8 cellular contexts compared by ENCODE assay signal in the genomic region with DNA sequence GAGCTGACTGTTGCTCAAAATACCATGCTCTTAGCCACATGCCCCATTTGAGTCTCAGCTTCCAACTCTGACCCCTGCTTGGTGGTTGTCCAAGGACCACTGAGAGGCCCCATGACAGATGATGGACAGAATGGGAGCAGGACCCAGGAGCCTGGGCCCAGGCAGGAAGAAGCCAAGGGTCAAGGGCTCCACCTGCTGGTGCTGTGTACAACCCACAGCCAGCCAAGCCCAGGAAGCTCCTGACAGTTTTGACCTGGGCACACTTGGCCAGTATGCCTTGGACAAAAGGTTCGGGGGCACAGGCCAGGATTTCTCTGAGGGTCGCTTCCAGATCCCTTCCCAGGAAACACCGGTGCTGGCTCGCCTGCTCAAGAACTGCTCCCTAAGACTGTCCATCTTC. TPM values are rescaled to one million over a fixed set of nuclear protein-coding genes. Genes with fewer than 3 reads are reported as not detected.
DNase-seq lines count a peak whose midpoint lies in the region; ATAC-seq, FAIRE-seq and TF ChIP-seq lines count a peak whose summit lies in the region.
"Not testable (repeated sequence)": the region's sequence is repeated elsewhere in the genome, so short reads cannot be mapped to it uniquely, and the experiment has no call there.

No MANE protein-coding gene starts in this region.

- H3K4me1 Mint-ChIP-seq in memory B cell, result not testable (repeated sequence)

- H3K27me3 ChIP-seq in fibroblast of lung (ENCODE audit: control insufficient read depth, insufficient read depth, low read length), result not testable (repeated sequence)

- H3K4me2 ChIP-seq in fibroblast of lung (ENCODE audit: extremely low read depth, insufficient read depth, low read length), result not testable (repeated sequence)

- H3K27me3 Mint-ChIP-seq in memory B cell, result not testable (repeated sequence)

- H3K9me3 Mint-ChIP-seq in memory B cell, result not testable (repeated sequence)

- H3K4me1 ChIP-seq in fibroblast of lung (ENCODE audit: control insufficient read depth, extremely low read depth, insufficient read depth, low read length), result not testable (repeated sequence)

- H4K20me1 ChIP-seq in fibroblast of lung (ENCODE audit: control insufficient read depth, extremely low read depth, insufficient read depth, low read length), result not testable (repeated sequence)

- not testable (repeated sequence) for H3K9ac ChIP-seq in fibroblast of lung (ENCODE audit: insufficient read depth, low read length)

- peak; percentile 10 to 33 for TF ChIP-seq CTCF in fibroblast of lung (conservative IDR thresholded peaks at IDR 0.05 in 1 of 2, IDR thresholded peaks at IDR 0.05 in 1 of 2; ENCODE audit: low read depth in 1 of 2, low read length in 2 of 2)

- H3K27ac Mint-ChIP-seq in memory B cell, result not testable (repeated sequence)

- not testable (repeated sequence) for H3K27ac ChIP-seq in fibroblast of lung (ENCODE audit: insufficient read depth, low read length)

- ATAC-seq in HG03108 (IDR thresholded peaks at IDR 0.05; ENCODE audit: unreplicated experiment) (peak; percentile 31), memory B cell (ENCODE audit: low read depth) (peak; percentile 37)

- not testable (repeated sequence) for TF ChIP-seq POLR2A in GM12892 (IDR thresholded peaks at IDR 0.05; ENCODE audit: low read depth, low read length)

- not testable (repeated sequence) for H3K36me3 ChIP-seq in fibroblast of lung (ENCODE audit: control insufficient read depth, insufficient read depth, low read length)

- DNase-seq in GM12892 (ENCODE audit: insufficient read length); fibroblast of lung (ENCODE audit: low read depth in 2 of 2): not testable (repeated sequence)
- DNase-seq in activated CD4-positive, alpha-beta T cell treated with anti-CD3 and anti-CD28 coated beads for 4 hours, result peak; percentile 31 to 49
- peak; percentile 52 for DNase-seq in activated naive CD4-positive, alpha-beta T cell treated with anti-CD3 and anti-CD28 coated beads, Interleukin-2, amount 50 U/mL, for 16 hours
- DNase-seq in memory B cell (ENCODE audit: low spot score in 2 of 2), result peak in 1 of 2 donors; percentile 47
- peak in 3 of 4 experiments; percentile 21 to 38 (median 23) for DNase-seq in stimulated activated CD4-positive, alpha-beta T cell treated with anti-CD3 and anti-CD28 coated beads, Interleukin-1b, Interleukin-23, amount 100 ng/mL, for 24 hours (ENCODE audit: low read depth in 4 of 4, low spot score in 1 of 4)
- peak; percentile 81 for DNase-seq in ureter (ENCODE audit: low spot score)

- not testable (repeated sequence) for H3K36me3 Mint-ChIP-seq in memory B cell

- H2AFZ ChIP-seq in fibroblast of lung (ENCODE audit: low read length), result not testable (repeated sequence)

- H3K4me3 ChIP-seq in fibroblast of lung (replicated peaks in 1 of 4; ENCODE audit: control extremely low read depth in 1 of 4, insufficient read depth in 1 of 4, low read depth in 3 of 4, low read length in 4 of 4), result not testable (repeated sequence)

- H3K79me2 ChIP-seq in fibroblast of lung (ENCODE audit: control insufficient read depth, insufficient read depth, low read length), result not testable (repeated sequence)

- H3K4me3 Mint-ChIP-seq in memory B cell, result not testable (repeated sequence)

- peak; percentile 86 for FAIRE-seq in GM12892 (lab: Jason Lieb, UNC)

- H3K9me3 ChIP-seq in fibroblast of lung (ENCODE audit: control insufficient read depth, insufficient read depth, low read depth, low read length), result not testable (repeated sequence)

RNA-seq across cellular contexts. Expression of gene GRAP, which starts 15.0 kb away (rescaled TPM):
- 18.1 TPM for polyA plus RNA-seq in GM12892 (2012; ENCODE audit: missing spikeins)
- total RNA-seq in fibroblast of lung (under 0.01 TPM in 1 of 2 replicates, not detected in the other), ureter (3.6 TPM)
- polyA plus RNA-seq in fibroblast of lung, result 0.10 TPM in 1 of 2 replicates, not detected in the other
- polyA plus RNA-seq in fibroblast of lung (2012), result 0.15 and 0.16 TPM in 2 replicates
- not detected in 2 replicates for polyA minus RNA-seq in fibroblast of lung (ENCODE audit: low replicate concordance)

RNA-seq across cellular contexts. Expression of gene FAM83G, which starts 27.2 kb away (rescaled TPM):
- 3.2 TPM for polyA plus RNA-seq in GM12892 (2012; ENCODE audit: missing spikeins)
- total RNA-seq in fibroblast of lung (4.9 and 6.3 TPM in 2 replicates), ureter (8.3 TPM)
- 2.4 and 4.4 TPM in 2 replicates for polyA plus RNA-seq in fibroblast of lung
- polyA plus RNA-seq in fibroblast of lung (2012), result 3.2 and 6.7 TPM in 2 replicates
- polyA minus RNA-seq in fibroblast of lung (ENCODE audit: low replicate concordance), result 8.4 and 12.6 TPM in 2 replicates
